In the genomic region with DNA sequence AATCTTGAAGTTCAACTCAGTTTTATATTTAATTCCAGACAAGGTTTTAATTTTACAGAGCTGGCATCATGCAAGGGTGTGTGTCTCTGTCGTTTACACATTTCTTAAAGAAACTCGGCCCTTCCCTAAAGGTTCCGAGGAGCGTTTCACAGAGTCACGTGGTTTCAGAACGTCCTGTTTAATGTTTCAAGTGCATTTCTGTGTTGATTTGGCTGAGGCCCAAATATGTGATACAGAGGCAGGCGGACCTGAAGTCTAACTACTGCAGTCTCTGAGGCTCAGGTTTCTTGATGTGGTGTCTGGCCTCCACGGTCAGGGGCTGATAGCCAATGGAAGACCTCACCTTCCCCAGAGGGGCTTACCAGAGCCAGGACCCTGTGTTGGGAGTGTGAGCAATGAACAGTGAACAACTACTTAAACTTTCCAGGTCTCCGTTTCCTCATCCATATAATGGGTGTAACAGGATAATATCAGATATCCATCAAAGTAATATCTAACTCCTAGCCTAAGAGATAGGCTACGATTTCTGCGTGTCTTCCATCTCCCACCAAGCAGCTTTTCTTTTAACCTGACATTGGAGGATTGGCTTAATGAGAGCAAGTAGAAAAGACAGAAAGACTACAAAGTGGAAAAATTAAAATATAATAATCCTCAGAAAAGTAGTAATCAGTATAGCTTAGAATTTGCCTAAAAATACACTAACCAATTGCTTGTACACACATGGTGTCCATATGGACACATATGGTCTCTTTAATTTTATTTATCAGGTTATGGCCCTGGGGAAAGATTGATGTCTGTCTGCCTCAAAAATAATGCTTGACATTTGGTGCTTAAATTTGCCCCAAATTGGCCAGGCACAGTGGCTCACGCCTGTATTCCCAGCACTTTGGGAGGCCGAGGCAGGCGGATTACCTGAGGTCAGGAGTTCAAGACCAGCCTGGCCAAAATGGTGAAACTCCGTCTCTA, we compare ENCODE assay signal across 8 cellular contexts. TPM values are rescaled to one million over a fixed set of nuclear protein-coding genes. Genes with fewer than 3 reads are reported as not detected.
DNase-seq lines count a peak whose midpoint lies in the region; ATAC-seq and TF ChIP-seq lines count a peak whose summit lies in the region.

No MANE protein-coding gene starts in this region.

- intact Hi-C loops in dorsolateral prefrontal cortex (cut with DNase I), result loop anchor here in 1 of 2 donors (5.0 kb wide), 1 partner anchor 53 kb away; no protein-coding TSS in a partner anchor

- H3K4me3 ChIP-seq in H7 (ENCODE audit: insufficient read depth, low read depth, low read length) (peak overlapping the region; percentile 52; the same call in 1 of the 2 replicates), dorsolateral prefrontal cortex (peak overlapping the region; percentile 52 to 85 (median 71))

- no peaks in the 10 kb centered on the region for H3K9me3 Mint-ChIP-seq in natural killer cell treated with Interleukin-12 subunit alpha and Interleukin-12 subunit beta and Interleukin-15 and Interleukin-18, amount 100 ng/mL, for 72 hours

- peak in 1 of 56 donors; percentile 5 for TF ChIP-seq CTCF in dorsolateral prefrontal cortex (IDR thresholded peaks at IDR 0.05 in 54 of 56, conservative IDR thresholded peaks at IDR 0.05 in 2 of 56; ENCODE audit: low read depth in 1 of 56, partially characterized antibody in 56 of 56)

- H3K27me3 Mint-ChIP-seq in natural killer cell treated with Interleukin-12 subunit alpha and Interleukin-12 subunit beta and Interleukin-15 and Interleukin-18, amount 100 ng/mL, for 72 hours, result peaks cover 44 to 60% of the 10 kb centered on the region in 2 donors

- H3K27ac Mint-ChIP-seq in natural killer cell treated with Interleukin-12 subunit alpha and Interleukin-12 subunit beta and Interleukin-15 and Interleukin-18, amount 100 ng/mL, for 72 hours, result no peak overlapping the region

- no peak for ATAC-seq in natural killer cell treated with Interleukin-12 subunit alpha and Interleukin-12 subunit beta and Interleukin-15 and Interleukin-18, amount 100 ng/mL, for 72 hours
- ATAC-seq in HG03095 (IDR thresholded peaks at IDR 0.05; ENCODE audit: unreplicated experiment) (no peak), HG02884 (IDR thresholded peaks at IDR 0.05; ENCODE audit: unreplicated experiment) (no peak)

- peak overlapping the region; percentile 78 for H3K4me3 Mint-ChIP-seq in natural killer cell treated with Interleukin-12 subunit alpha and Interleukin-12 subunit beta and Interleukin-15 and Interleukin-18, amount 100 ng/mL, for 72 hours

- H3K36me3 Mint-ChIP-seq in natural killer cell treated with Interleukin-12 subunit alpha and Interleukin-12 subunit beta and Interleukin-15 and Interleukin-18, amount 100 ng/mL, for 72 hours, result no peaks in the 10 kb centered on the region

- H3K36me3 ChIP-seq in H7 (replicated peaks; ENCODE audit: control insufficient read depth, insufficient read depth, low read length), result no peaks in the 10 kb centered on the region

- H3K27me3 ChIP-seq in H7 (ENCODE audit: control insufficient read depth, insufficient read depth, low read length), result peaks cover 48% of the 10 kb centered on the region
- no peaks in the 10 kb centered on the region for H3K27me3 ChIP-seq in dorsolateral prefrontal cortex

- peaks cover 22 to 30% of the 10 kb centered on the region in 2 donors for H3K4me1 Mint-ChIP-seq in natural killer cell treated with Interleukin-12 subunit alpha and Interleukin-12 subunit beta and Interleukin-15 and Interleukin-18, amount 100 ng/mL, for 72 hours (ENCODE audit: low read depth in 2 of 2)

- DNase-seq in AG08396 (ENCODE audit: low spot score) (peak; percentile 43), H7 (no peak), dorsolateral prefrontal cortex (no peak), cerebellum (ENCODE audit: low spot score) (no peak)
- no peak for DNase-seq in natural killer cell treated with Interleukin-12 subunit alpha and Interleukin-12 subunit beta and Interleukin-15 and Interleukin-18, amount 100 ng/mL, for 72 hours (ENCODE audit: low spot score)

- H3K27ac ChIP-seq in dorsolateral prefrontal cortex, result peak overlapping the region in 57 of 59 donors; percentile 72 to 95 (median 88)

TF ChIP-seq in PFSK-1, 5 proteins besides CTCF, POLR2A, EP300 and RAD21:
- no peak for TF ChIP-seq POLR2AphosphoS5 (IDR thresholded peaks at IDR 0.05; ENCODE audit: low read depth, low read length)
- no peak for TF ChIP-seq FOXP2 (optimal IDR thresholded peaks at IDR 0.05; ENCODE audit: borderline replicate concordance, extremely low read depth, extremely low read length, insufficient read depth)
- TF ChIP-seq, protein P1, sequence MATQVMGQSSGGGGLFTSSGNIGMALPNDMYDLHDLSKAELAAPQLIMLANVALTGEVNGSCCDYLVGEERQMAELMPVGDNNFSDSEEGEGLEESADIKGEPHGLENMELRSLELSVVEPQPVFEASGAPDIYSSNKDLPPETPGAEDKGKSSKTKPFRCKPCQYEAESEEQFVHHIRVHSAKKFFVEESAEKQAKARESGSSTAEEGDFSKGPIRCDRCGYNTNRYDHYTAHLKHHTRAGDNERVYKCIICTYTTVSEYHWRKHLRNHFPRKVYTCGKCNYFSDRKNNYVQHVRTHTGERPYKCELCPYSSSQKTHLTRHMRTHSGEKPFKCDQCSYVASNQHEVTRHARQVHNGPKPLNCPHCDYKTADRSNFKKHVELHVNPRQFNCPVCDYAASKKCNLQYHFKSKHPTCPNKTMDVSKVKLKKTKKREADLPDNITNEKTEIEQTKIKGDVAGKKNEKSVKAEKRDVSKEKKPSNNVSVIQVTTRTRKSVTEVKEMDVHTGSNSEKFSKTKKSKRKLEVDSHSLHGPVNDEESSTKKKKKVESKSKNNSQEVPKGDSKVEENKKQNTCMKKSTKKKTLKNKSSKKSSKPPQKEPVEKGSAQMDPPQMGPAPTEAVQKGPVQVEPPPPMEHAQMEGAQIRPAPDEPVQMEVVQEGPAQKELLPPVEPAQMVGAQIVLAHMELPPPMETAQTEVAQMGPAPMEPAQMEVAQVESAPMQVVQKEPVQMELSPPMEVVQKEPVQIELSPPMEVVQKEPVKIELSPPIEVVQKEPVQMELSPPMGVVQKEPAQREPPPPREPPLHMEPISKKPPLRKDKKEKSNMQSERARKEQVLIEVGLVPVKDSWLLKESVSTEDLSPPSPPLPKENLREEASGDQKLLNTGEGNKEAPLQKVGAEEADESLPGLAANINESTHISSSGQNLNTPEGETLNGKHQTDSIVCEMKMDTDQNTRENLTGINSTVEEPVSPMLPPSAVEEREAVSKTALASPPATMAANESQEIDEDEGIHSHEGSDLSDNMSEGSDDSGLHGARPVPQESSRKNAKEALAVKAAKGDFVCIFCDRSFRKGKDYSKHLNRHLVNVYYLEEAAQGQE (IDR thresholded peaks at IDR 0.05; ENCODE audit: insufficient read depth in 1 of 2, low read depth in 2 of 2, low read length in 2 of 2), result no peak
- TF ChIP-seq SIN3A (IDR thresholded peaks at IDR 0.05; ENCODE audit: borderline replicate concordance, insufficient read depth, low read length), result 0 out of 2 replicates have a peak, but pooled peaks have one; percentile 57

RNA-seq across cellular contexts. Expression of a gene that starts 50.0 kb away (rescaled TPM):
- total RNA-seq in H7 (2014; rRNA removed; shearing (Covaris generic)), result 49.2 and 77.4 TPM in 2 replicates
- polyA plus RNA-seq in PFSK-1 (2012; ENCODE audit: insufficient read length, low read depth), result 22.0 TPM
- total RNA-seq in dorsolateral prefrontal cortex (100 to 1,000 TPM; 287 to 703 (median 456) TPM), cerebellum (440 TPM)
- total RNA-seq in natural killer cell treated with Interleukin-12 subunit alpha and Interleukin-12 subunit beta and Interleukin-15 and Interleukin-18, amount 100 ng/mL, for 72 hours, result not detected

Comparison
In these comparisons a context has a peak if more than half of its experiments do, and no peak if none do; other contexts are left out.
1. RNA of a gene that starts 50.0 kb away (total RNA-seq): 287 to 703 TPM in dorsolateral prefrontal cortex, 440 TPM in cerebellum (single experiment) and 49.2 to 77.4 TPM in H7; not detected in natural killer cell treated with Interleukin-12 subunit alpha and Interleukin-12 subunit beta and Interleukin-15 and Interleukin-18, amount 100 ng/mL, for 72 hours; every median in the first group is over 10 times any median in the second.